In the genomic region with DNA sequence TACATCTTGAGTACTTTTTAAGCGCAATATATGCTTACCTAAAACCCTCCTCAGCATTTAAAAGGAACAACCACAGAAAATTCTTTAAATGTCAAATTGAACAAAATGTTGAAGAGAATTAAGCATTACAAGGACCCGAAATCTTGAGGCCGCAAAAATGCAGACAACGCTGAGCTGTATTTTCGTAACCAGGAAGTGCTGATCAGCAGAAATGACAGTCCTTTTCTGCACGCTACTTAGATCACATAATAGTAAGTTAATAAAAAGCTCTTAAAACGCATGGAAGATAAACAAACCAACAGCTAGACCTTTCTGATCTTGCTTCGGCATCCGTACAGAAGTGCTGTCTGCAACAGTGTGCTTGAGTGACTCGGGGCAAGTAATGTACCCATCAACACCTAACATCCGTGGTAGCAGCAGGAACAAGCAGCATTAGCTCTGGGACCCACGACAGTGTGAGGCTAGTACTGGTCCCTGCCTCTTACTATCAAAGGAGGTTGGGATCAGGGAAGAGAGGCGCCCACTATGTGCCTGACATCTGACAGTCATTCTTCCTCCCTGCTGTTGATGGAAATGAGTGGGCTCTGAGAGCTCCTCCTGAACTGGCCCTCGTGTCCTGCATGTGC, we compare ENCODE assay signal across 1 cellular context.
TF ChIP-seq lines count a peak whose summit lies in the region.

No MANE protein-coding gene starts in this region.

TF ChIP-seq in K562, 482 proteins besides CTCF, POLR2A, EP300 and RAD21:
- TF ChIP-seq ZFX (CRISPR knock-in tag; IDR thresholded peaks at IDR 0.05) (no peak), C11orf30 (IDR thresholded peaks at IDR 0.05; ENCODE audit: low read depth) (peak; percentile 61; the same call in 1 of the 2 replicates), MAFG (tag; conservative IDR thresholded peaks at IDR 0.05) (peak; percentile 70), ZNF316 (IDR thresholded peaks at IDR 0.05) (peak; percentile 67), SMAD3 (CRISPR knock-in tag; conservative IDR thresholded peaks at IDR 0.05) (no peak)
